ENCODE assay signal across 1 cellular context in the genomic region with DNA sequence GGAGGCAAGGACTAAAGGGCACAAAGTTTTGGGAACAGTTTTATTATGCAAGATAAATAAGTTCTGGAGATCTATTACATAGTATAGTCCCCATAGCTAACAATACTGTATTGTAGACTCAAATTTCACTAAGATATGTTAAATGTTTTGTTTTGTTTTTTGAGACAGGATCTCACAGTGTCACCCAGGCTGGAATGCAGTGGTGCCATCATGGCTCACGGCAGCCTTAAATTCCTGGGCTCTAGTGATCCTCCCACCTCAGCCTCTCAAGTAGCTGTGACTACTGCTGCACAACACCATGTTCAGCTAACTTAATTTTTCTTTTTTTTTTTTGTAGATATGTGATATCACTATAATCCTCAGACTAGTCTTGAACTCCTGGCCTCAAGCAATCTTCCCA.
TF ChIP-seq lines count a peak whose summit lies in the region.

No MANE protein-coding gene starts in this region.

TF ChIP-seq in H1, 55 proteins besides CTCF, POLR2A, EP300 and RAD21:
- TF ChIP-seq TEAD4 (IDR thresholded peaks at IDR 0.05; ENCODE audit: low read depth, low read length) (0 out of 2 replicates have a peak, but pooled peaks have one; percentile 58), SIN3A (conservative IDR thresholded peaks at IDR 0.05 in 1 of 2, IDR thresholded peaks at IDR 0.05 in 1 of 2; ENCODE audit: low read depth in 1 of 2, low read length in 2 of 2) (no peak)
